In genomic region chr3:53082736-53083135, GRCh38 we compare ENCODE assay signal across 16 cellular contexts. TPM values are rescaled to one million over a fixed set of nuclear protein-coding genes. Genes with fewer than 3 reads are reported as not detected.
DNase-seq lines count a peak whose midpoint lies in the region; ATAC-seq and TF ChIP-seq lines count a peak whose summit lies in the region.
"Had no signal": no experiment of that assay in that cellular context is flagged by ENCODE, and none has a peak within 500 bp of the region (broad histone marks: within the 10 kb centered on the region; RNA-seq: fewer than 3 reads in every experiment).

No MANE protein-coding gene starts in this region.

- no peak for ATAC-seq in activated naive CD8-positive, alpha-beta T cell treated with anti-CD3 and anti-CD28 coated beads, Interleukin-2, amount 10 ng/mL, durations not matched to agents 7 days and 5 days (ENCODE audit: low read depth)
- no peak for ATAC-seq in left colon
- ATAC-seq: GM12878 had no signal

- H3K4me1 Mint-ChIP-seq in activated naive CD8-positive, alpha-beta T cell treated with anti-CD3 and anti-CD28 coated beads, Interleukin-2, amount 10 ng/mL, durations not matched to agents 7 days and 5 days = no peaks in the 10 kb centered on the region
- no peaks in the 10 kb centered on the region for H3K4me1 Mint-ChIP-seq in activated naive CD8-positive, alpha-beta T cell treated with anti-CD3 and anti-CD28 coated beads for 36 hours
- H3K4me1 Mint-ChIP-seq: CD8-positive, alpha-beta memory T cell had no signal

- H3K4me3 Mint-ChIP-seq in activated naive CD8-positive, alpha-beta T cell treated with anti-CD3 and anti-CD28 coated beads, Interleukin-2, amount 10 ng/mL, durations not matched to agents 7 days and 5 days = no peak overlapping the region
- no peak overlapping the region for H3K4me3 Mint-ChIP-seq in activated naive CD8-positive, alpha-beta T cell treated with anti-CD3 and anti-CD28 coated beads for 36 hours
- H3K4me3 Mint-ChIP-seq: CD4-positive, CD25-positive, alpha-beta regulatory T cell; CD8-positive, alpha-beta memory T cell had no signal

- DNase-seq in activated naive CD8-positive, alpha-beta T cell treated with anti-CD3 and anti-CD28 coated beads, Interleukin-2, amount 10 ng/mL, durations not matched to agents 7 days and 5 days = peak; percentile 3
- no peak for DNase-seq in activated naive CD8-positive, alpha-beta T cell treated with anti-CD3 and anti-CD28 coated beads for 36 hours
- DNase-seq in coronary artery (ENCODE audit: low spot score) (peak; percentile 36), posterior vena cava (ENCODE audit: low spot score) (peak; percentile 56), left colon (no peak), NCI-H2196 (lab: John Stamatoyannopoulos, UW; ENCODE audit: unreplicated experiment) (no peak), NCI-H1092 (lab: John Stamatoyannopoulos, UW) (no peak)
- DNase-seq: ACHN; BE2C; CD4-positive, CD25-positive, alpha-beta regulatory T cell; CD8-positive, alpha-beta memory T cell; DMS53; DND-41; GOT3; H7 had no signal

- no peaks in the 10 kb centered on the region for H3K36me3 Mint-ChIP-seq in activated naive CD8-positive, alpha-beta T cell treated with anti-CD3 and anti-CD28 coated beads, Interleukin-2, amount 10 ng/mL, durations not matched to agents 7 days and 5 days
- H3K36me3 Mint-ChIP-seq in activated naive CD8-positive, alpha-beta T cell treated with anti-CD3 and anti-CD28 coated beads for 36 hours = no peaks in the 10 kb centered on the region

- H3K27me3 Mint-ChIP-seq in activated naive CD8-positive, alpha-beta T cell treated with anti-CD3 and anti-CD28 coated beads, Interleukin-2, amount 10 ng/mL, durations not matched to agents 7 days and 5 days = no peaks in the 10 kb centered on the region
- no peaks in the 10 kb centered on the region for H3K27me3 Mint-ChIP-seq in activated naive CD8-positive, alpha-beta T cell treated with anti-CD3 and anti-CD28 coated beads for 36 hours
- H3K27me3 Mint-ChIP-seq: CD4-positive, CD25-positive, alpha-beta regulatory T cell; CD8-positive, alpha-beta memory T cell had no signal

- TF ChIP-seq CTCF in coronary artery (IDR thresholded peaks at IDR 0.05) = no peak

- H3K4me3 ChIP-seq in coronary artery = no peak overlapping the region
- H3K4me3 ChIP-seq: GM12878 had no signal

- H3K27ac Mint-ChIP-seq in activated naive CD8-positive, alpha-beta T cell treated with anti-CD3 and anti-CD28 coated beads, Interleukin-2, amount 10 ng/mL, durations not matched to agents 7 days and 5 days = no peak overlapping the region
- no peak overlapping the region for H3K27ac Mint-ChIP-seq in activated naive CD8-positive, alpha-beta T cell treated with anti-CD3 and anti-CD28 coated beads for 36 hours

- H3K9me3 Mint-ChIP-seq in activated naive CD8-positive, alpha-beta T cell treated with anti-CD3 and anti-CD28 coated beads, Interleukin-2, amount 10 ng/mL, durations not matched to agents 7 days and 5 days = no peaks in the 10 kb centered on the region
- H3K9me3 Mint-ChIP-seq in activated naive CD8-positive, alpha-beta T cell treated with anti-CD3 and anti-CD28 coated beads for 36 hours = no peaks in the 10 kb centered on the region
- H3K9me3 Mint-ChIP-seq: CD8-positive, alpha-beta memory T cell had no signal

- H3K27ac ChIP-seq in coronary artery = no peak overlapping the region

- intact Hi-C loops in posterior vena cava (cut with DNase I) (no loop called here), left colon (cut with DNase I, micrococcal nuclease) (no loop called here)

- POLR2A ChIA-PET in activated naive CD8-positive, alpha-beta T cell treated with anti-CD3 and anti-CD28 coated beads, Interleukin-2, amount 10 ng/mL, durations not matched to agents 7 days and 5 days (lab: Charles Lee) = interaction anchor here (0.7 kb wide), 1 partner anchor 292 kb away, joined by 4 read pairs; no protein-coding TSS in a partner anchor

RNA-seq across cellular contexts. Expression of gene SFMBT1, which starts 36.9 kb away (rescaled TPM):
- total RNA-seq in activated naive CD8-positive, alpha-beta T cell treated with anti-CD3 and anti-CD28 coated beads, Interleukin-2, amount 10 ng/mL, durations not matched to agents 7 days and 5 days = 10 to 100 TPM; 29.5 to 30.8 TPM
- total RNA-seq in activated naive CD8-positive, alpha-beta T cell treated with anti-CD3 and anti-CD28 coated beads for 36 hours = 10 to 100 TPM; 19.7 to 21.9 TPM
- 1 to 10 TPM; 9.4 to 9.8 TPM for total RNA-seq in posterior vena cava
- total RNA-seq in left colon = 10 to 100 TPM; 18.8 to 32.0 TPM

RNA-seq across cellular contexts. Expression of gene RFT1, which starts 47.5 kb away (rescaled TPM):
- 10 to 100 TPM; 27.9 to 32.2 TPM for total RNA-seq in activated naive CD8-positive, alpha-beta T cell treated with anti-CD3 and anti-CD28 coated beads, Interleukin-2, amount 10 ng/mL, durations not matched to agents 7 days and 5 days
- total RNA-seq in activated naive CD8-positive, alpha-beta T cell treated with anti-CD3 and anti-CD28 coated beads for 36 hours = 10 to 100 TPM; 49.3 to 50.7 TPM
- total RNA-seq in posterior vena cava = 10 to 100 TPM; 13.6 to 15.7 TPM
- total RNA-seq in left colon = 10 to 100 TPM; 13.1 to 14.1 TPM

Comparison
In these comparisons a context has a peak if more than half of its experiments do, and no peak if none do; other contexts are left out.
1. DNase-seq: peak in activated naive CD8-positive, alpha-beta T cell treated with anti-CD3 and anti-CD28 coated beads, Interleukin-2, amount 10 ng/mL, durations not matched to agents 7 days and 5 days (single experiment), coronary artery (single experiment) and posterior vena cava (single experiment); none in activated naive CD8-positive, alpha-beta T cell treated with anti-CD3 and anti-CD28 coated beads for 36 hours (single experiment), left colon (0 of 2), NCI-H2196 (single experiment) and NCI-H1092 (single experiment).